In genomic region chr6:64254558-64254957, GRCh38 we compare ENCODE assay signal across 15 cellular contexts.
A peak's percentile ranks its signal among the peaks of the same experiment; 100 is the strongest.
DNase-seq lines count a peak whose midpoint lies in the region; ATAC-seq, FAIRE-seq and TF ChIP-seq lines count a peak whose summit lies in the region.
"Had no signal": no experiment of that assay in that cellular context is flagged by ENCODE, and none has a peak within 500 bp of the region (broad histone marks: within the 10 kb centered on the region; RNA-seq: fewer than 3 reads in every experiment).

No MANE protein-coding gene starts in this region.

- H2AFZ ChIP-seq in HepG2 (ENCODE audit: low read length), result no peak overlapping the region
- peak overlapping the region; percentile 61 for H2AFZ ChIP-seq in neuronal stem cell (ENCODE audit: low read length)

- no peaks in the 10 kb centered on the region for H3K79me2 ChIP-seq in HepG2 (ENCODE audit: insufficient read depth, low read length)

- H3K79me1 ChIP-seq in neuronal stem cell (ENCODE audit: low read depth, low read length), result no peaks in the 10 kb centered on the region

- TF ChIP-seq POLR2A in HepG2 (IDR thresholded peaks at IDR 0.05; ENCODE audit: insufficient read depth in 1 of 2, low read depth in 2 of 2, low read length in 2 of 2), result no peak
- TF ChIP-seq POLR2A in right lobe of liver (IDR thresholded peaks at IDR 0.05), result no peak

- H3K4me3 ChIP-seq in HepG2 (replicated peaks in 1 of 3; ENCODE audit: insufficient read depth in 1 of 3, low read depth in 2 of 3, low read length in 3 of 3) (no peak overlapping the region), right lobe of liver (no peak overlapping the region), RWPE2 (ENCODE audit: severe bottlenecking) (no peak overlapping the region), neuronal stem cell (ENCODE audit: low read length in 2 of 2) (no peak overlapping the region)

- CTCF ChIA-PET in HepG2 (lab: Yijun Ruan, JAX; ENCODE audit: low intra/inter-chr PET ratio, low total read pairs), result no interaction called here

- no peak for FAIRE-seq in HepG2 (lab: Jason Lieb, UNC)

- no peak overlapping the region for H3K14ac ChIP-seq in neuronal stem cell (ENCODE audit: low read length)

- H4K8ac ChIP-seq in neuronal stem cell (ENCODE audit: low read depth, low read length), result no peak overlapping the region

- BruUV-seq in HepG2 (replicated peaks; lab: Mats Ljungman, UMichigan), result no TSS peak

- H3K18ac ChIP-seq in neuronal stem cell (ENCODE audit: low read length), result no peak overlapping the region

- no peak overlapping the region for H2BK5ac ChIP-seq in neuronal stem cell (ENCODE audit: low read length)

- POLR2A ChIA-PET in HepG2 (lab: Yijun Ruan, JAX), result no interaction called here

- H3K9ac ChIP-seq in HepG2 (ENCODE audit: insufficient read depth, low read depth, low read length), result no peak overlapping the region
- no peak overlapping the region for H3K9ac ChIP-seq in neuronal stem cell (ENCODE audit: low read depth, low read length, poor library complexity)

- no peak overlapping the region for H3K4ac ChIP-seq in neuronal stem cell (ENCODE audit: low read length)

- no peak overlapping the region for H2BK120ac ChIP-seq in neuronal stem cell (ENCODE audit: low read depth, low read length)

- no peak overlapping the region for H3K27ac ChIP-seq in HepG2 (ENCODE audit: extremely low read length, insufficient read depth, low read length)
- no peak overlapping the region for H3K27ac ChIP-seq in right lobe of liver
- no peak overlapping the region for H3K27ac ChIP-seq in RWPE2 (ENCODE audit: poor library complexity, severe bottlenecking)
- H3K27ac ChIP-seq in neuronal stem cell (replicated peaks; ENCODE audit: low read length), result no peak overlapping the region

- H3K4me1 ChIP-seq in HepG2 (ENCODE audit: insufficient read depth, low read length), result peaks cover 20% of the 10 kb centered on the region
- H3K4me1 ChIP-seq in right lobe of liver, result no peaks in the 10 kb centered on the region
- H3K4me1 ChIP-seq in RWPE2 (ENCODE audit: insufficient read depth, poor library complexity, severe bottlenecking), result no peaks in the 10 kb centered on the region
- H3K4me1 ChIP-seq in neuronal stem cell (ENCODE audit: control insufficient read depth in 2 of 2, insufficient read depth in 1 of 2, low read depth in 1 of 2, low read length in 2 of 2), result no peaks in the 10 kb centered on the region
- H3K4me1 ChIP-seq: BE2C had no signal

- no peak overlapping the region for H4K91ac ChIP-seq in neuronal stem cell (ENCODE audit: low read depth, low read length, poor library complexity)

- no peaks in the 10 kb centered on the region for H4K20me1 ChIP-seq in HepG2 (ENCODE audit: insufficient read depth, low read length)

- intact Hi-C loops in HepG2 (cut with micrococcal nuclease; ENCODE audit: unreplicated experiment), result no loop called here
- intact Hi-C loops in right lobe of liver (cut with DNase I), result no loop called here

- H3K9me3 ChIP-seq in HepG2 (ENCODE audit: low read length) (no peaks in the 10 kb centered on the region), right lobe of liver (no peaks in the 10 kb centered on the region), RWPE2 (ENCODE audit: severe bottlenecking) (no peaks in the 10 kb centered on the region), neuronal stem cell (replicated peaks in 1 of 2; ENCODE audit: control insufficient read depth in 2 of 2, insufficient read depth in 1 of 2, low read depth in 1 of 2, low read length in 2 of 2) (no peaks in the 10 kb centered on the region)
- H3K9me3 ChIP-seq: BE2C had no signal

- peak; percentile 10 for DNase-seq in HepG2 (ENCODE audit: low spot score)
- DNase-seq in right lobe of liver, result no peak
- peak; percentile 81 for DNase-seq in NCI-H2171 treated with DMSO at 0.1 percent for 48 hours (lab: John Stamatoyannopoulos, UW)
- DNase-seq in RWPE2 (ENCODE audit: low spot score), result no peak
- no peak for DNase-seq in neuronal stem cell (ENCODE audit: low spot score)
- no peak for DNase-seq in Ammon's horn (ENCODE audit: low spot score)
- no peak for DNase-seq in activated CD4-positive, CD25-positive, alpha-beta regulatory T cell treated with anti-CD3 and anti-CD28 coated beads, Interleukin-2, amount 50 U/mL, for 72 hours
- no peak for DNase-seq in DMS79 (lab: John Stamatoyannopoulos, UW)
- DNase-seq: BE2C; CD4-positive, alpha-beta memory T cell; MV-4-11; NCI-H1436 treated with DMSO at 0.1 percent for 48 hours; NCI-H524 treated with DMSO at 0.1 percent for 48 hours; T1000 had no signal

- H3K23ac ChIP-seq in neuronal stem cell (ENCODE audit: low read depth, low read length, poor library complexity), result no peak overlapping the region

- no peak overlapping the region for H3K4me2 ChIP-seq in HepG2 (ENCODE audit: low read depth, low read length)
- H3K4me2 ChIP-seq in neuronal stem cell (ENCODE audit: insufficient read depth, low read length, poor library complexity, severe bottlenecking), result no peak overlapping the region

- ATAC-seq in HepG2, result no peak; the same call in 2 of the 3 replicates
- no peak for ATAC-seq in right lobe of liver
- peak; percentile 65 for ATAC-seq in RWPE2 (ENCODE audit: low read depth)
- ATAC-seq: HCT116 had no signal

- TF ChIP-seq EP300 in HepG2 (IDR thresholded peaks at IDR 0.05; ENCODE audit: low read depth in 2 of 2, low read length in 2 of 2) (peak in 1 of 2 experiments; percentile 60; a peak in 1 of 4 replicates), HepG2 (CRISPR knock-in tag; IDR thresholded peaks at IDR 0.05; ENCODE audit: borderline replicate concordance) (no peak)

- TF ChIP-seq RAD21 in HepG2 (CRISPR knock-in tag; IDR thresholded peaks at IDR 0.05), result no peak

- no peak overlapping the region for H2AK5ac ChIP-seq in neuronal stem cell (ENCODE audit: low read depth, low read length)

- H3K27me3 ChIP-seq in HepG2 (ENCODE audit: control insufficient read depth in 1 of 2, insufficient read depth in 2 of 2, low read length in 2 of 2) (no peaks in the 10 kb centered on the region), right lobe of liver (no peaks in the 10 kb centered on the region), RWPE2 (ENCODE audit: insufficient read depth, poor library complexity, severe bottlenecking) (no peaks in the 10 kb centered on the region), neuronal stem cell (ENCODE audit: control insufficient read depth in 3 of 3, insufficient read depth in 3 of 3, low read depth in 1 of 3, low read length in 3 of 3) (no peaks in the 10 kb centered on the region)
- H3K27me3 ChIP-seq: BE2C had no signal

- 5% methylated on average over 3 of the region's 3 CpGs for WGBS in HepG2 (ENCODE audit: low lambda C conversion rate)
- WGBS in right lobe of liver (ENCODE audit: insufficient coverage, low coverage, low lambda C conversion rate, missing lambda C conversion rate), result 13% methylated on average over 3 of the region's 3 CpGs
- WGBS in neuronal stem cell (ENCODE audit: extremely low coverage in 2 of 2, insufficient read length in 2 of 2, insufficient replicate concordance in 1 of 2), 2 donors, result 100% methylated on average over 1 of the region's 3 CpGs; no CpG with 5 or more reads in 1 of the 2 donors

- no peak overlapping the region for H2BK15ac ChIP-seq in neuronal stem cell (ENCODE audit: low read length)

- in situ Hi-C loops in HepG2 (cut with HindIII; ENCODE audit: extremely low pct_ligation_motif_present, low pct_unique_long_range_greater_than_20kb), result no loop called here

- no peak overlapping the region for H2BK12ac ChIP-seq in neuronal stem cell (ENCODE audit: low read length)

- H3K36me3 ChIP-seq in HepG2 (replicated peaks in 1 of 2; ENCODE audit: control insufficient read depth in 1 of 2, insufficient read depth in 2 of 2, low read length in 2 of 2), result no peaks in the 10 kb centered on the region
- no peaks in the 10 kb centered on the region for H3K36me3 ChIP-seq in right lobe of liver
- H3K36me3 ChIP-seq in RWPE2 (ENCODE audit: low read depth), result no peaks in the 10 kb centered on the region
- H3K36me3 ChIP-seq in neuronal stem cell (replicated peaks in 1 of 2; ENCODE audit: control insufficient read depth in 2 of 2, insufficient read depth in 2 of 2, low read length in 2 of 2), result no peaks in the 10 kb centered on the region
- H3K36me3 ChIP-seq: BE2C had no signal

- no peak for TF ChIP-seq CTCF in HepG2 (CRISPR knock-in tag; IDR thresholded peaks at IDR 0.05)
- no peak for TF ChIP-seq CTCF in right lobe of liver (IDR thresholded peaks at IDR 0.05)
- TF ChIP-seq CTCF in RWPE2 (IDR thresholded peaks at IDR 0.05; ENCODE audit: poor library complexity, severe bottlenecking), result no peak

TF ChIP-seq in HepG2, 621 proteins besides CTCF, POLR2A, EP300 and RAD21 (continues in another document):
- no peak for TF ChIP-seq HNF4G (IDR thresholded peaks at IDR 0.05; ENCODE audit: borderline replicate concordance, low read depth, low read length)
- no peak for TF ChIP-seq HNF4G (CRISPR knock-in tag; IDR thresholded peaks at IDR 0.05; ENCODE audit: borderline replicate concordance, low read depth)
- TF ChIP-seq HNF4A (CRISPR knock-in tag; IDR thresholded peaks at IDR 0.05), result no peak
- no peak for TF ChIP-seq ZNF20 (CRISPR knock-in tag; IDR thresholded peaks at IDR 0.05)
- TF ChIP-seq, protein P1, sequence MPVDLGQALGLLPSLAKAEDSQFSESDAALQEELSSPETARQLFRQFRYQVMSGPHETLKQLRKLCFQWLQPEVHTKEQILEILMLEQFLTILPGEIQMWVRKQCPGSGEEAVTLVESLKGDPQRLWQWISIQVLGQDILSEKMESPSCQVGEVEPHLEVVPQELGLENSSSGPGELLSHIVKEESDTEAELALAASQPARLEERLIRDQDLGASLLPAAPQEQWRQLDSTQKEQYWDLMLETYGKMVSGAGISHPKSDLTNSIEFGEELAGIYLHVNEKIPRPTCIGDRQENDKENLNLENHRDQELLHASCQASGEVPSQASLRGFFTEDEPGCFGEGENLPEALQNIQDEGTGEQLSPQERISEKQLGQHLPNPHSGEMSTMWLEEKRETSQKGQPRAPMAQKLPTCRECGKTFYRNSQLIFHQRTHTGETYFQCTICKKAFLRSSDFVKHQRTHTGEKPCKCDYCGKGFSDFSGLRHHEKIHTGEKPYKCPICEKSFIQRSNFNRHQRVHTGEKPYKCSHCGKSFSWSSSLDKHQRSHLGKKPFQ (CRISPR knock-in tag; IDR thresholded peaks at IDR 0.05; ENCODE audit: insufficient replicate concordance), result no peak
- TF ChIP-seq ZFP1 (CRISPR knock-in tag; IDR thresholded peaks at IDR 0.05), result no peak
- TF ChIP-seq GATAD2A (CRISPR knock-in tag; IDR thresholded peaks at IDR 0.05), result peak; percentile 67
- peak; percentile 62 for TF ChIP-seq FOSL2 (CRISPR knock-in tag; IDR thresholded peaks at IDR 0.05)
- no peak for TF ChIP-seq ZNF225 (CRISPR knock-in tag; IDR thresholded peaks at IDR 0.05)
- no peak for TF ChIP-seq ZSCAN29 (CRISPR knock-in tag; conservative IDR thresholded peaks at IDR 0.05)
- no peak for TF ChIP-seq ZNF552 (CRISPR knock-in tag; IDR thresholded peaks at IDR 0.05; ENCODE audit: borderline replicate concordance)
- no peak for TF ChIP-seq TBX2 (CRISPR knock-in tag; IDR thresholded peaks at IDR 0.05; ENCODE audit: borderline replicate concordance)
- TF ChIP-seq TSC22D2 (CRISPR knock-in tag; IDR thresholded peaks at IDR 0.05; ENCODE audit: borderline replicate concordance), result no peak
- no peak for TF ChIP-seq ZNF12 (CRISPR knock-in tag; IDR thresholded peaks at IDR 0.05)

Comparison
In these comparisons a context has a peak if more than half of its experiments do, and no peak if none do; other contexts are left out.
1. DNase-seq: peak in HepG2 (single experiment) and NCI-H2171 treated with DMSO at 0.1 percent for 48 hours (single experiment); none in right lobe of liver (0 of 3), RWPE2 (single experiment), neuronal stem cell (single experiment), Ammon's horn (single experiment), activated CD4-positive, CD25-positive, alpha-beta regulatory T cell treated with anti-CD3 and anti-CD28 coated beads, Interleukin-2, amount 50 U/mL, for 72 hours (single experiment) and DMS79 (single experiment).